16 cellular contexts compared by ENCODE assay signal in genomic region chr11:7418061-7418460, GRCh38.
"Had no signal": no experiment of that assay in that cellular context is flagged by ENCODE, and none has a peak within 500 bp of the region (broad histone marks: within the 10 kb centered on the region; RNA-seq: fewer than 3 reads in every experiment).

No MANE protein-coding gene starts in this region.

- H3K27me3 ChIP-seq: body of pancreas, stomach had no signal

- FAIRE-seq: islet of Langerhans had no signal

- DNase-seq: activated CD4-positive, alpha-beta T cell treated with anti-CD3 and anti-CD28 coated beads for 36 hours; activated CD8-positive, alpha-beta T cell treated with anti-CD3 and anti-CD28 coated beads for 36 hours; activated effector memory CD4-positive, alpha-beta T cell treated with Interleukin-2 at 50 U/mL for 16 hours; activated T-cell treated with anti-CD3 and anti-CD28 coated beads, Interleukin-2, amount 50 U/mL, for 4 hours; body of pancreas; dermis blood vessel endothelial cell; effector memory CD8-positive, alpha-beta T cell; left lung; naive thymus-derived CD8-positive, alpha-beta T cell; stimulated activated CD4-positive, alpha-beta T cell treated with anti-CD3 and anti-CD28 coated beads, Interleukin-12 subunit alpha, Interleukin-12 subunit beta, amount 100 ng/mL, for 4 hours; stimulated activated CD4-positive, alpha-beta T cell treated with anti-CD3 and anti-CD28 coated beads, Interleukin-2, amount 100 ng/mL, for 24 hours; stomach had no signal

- H3K36me3 ChIP-seq: left lung, stomach, thoracic aorta had no signal

- H3K4me1 ChIP-seq: body of pancreas, left lung, parathyroid adenoma had no signal

- ATAC-seq: activated CD4-positive, alpha-beta T cell treated with anti-CD3 and anti-CD28 coated beads for 36 hours; activated CD8-positive, alpha-beta T cell treated with anti-CD3 and anti-CD28 coated beads for 36 hours; activated naive CD4-positive, alpha-beta T cell treated with anti-CD3 and anti-CD28 coated beads, Interleukin-2, amount 50 U/mL, for 72 hours; activated T-cell treated with anti-CD3 and anti-CD28 coated beads, Interleukin-2, amount 50 U/mL, for 4 hours; body of pancreas; effector memory CD8-positive, alpha-beta T cell; left lung; naive thymus-derived CD8-positive, alpha-beta T cell had no signal

- H3K9me3 ChIP-seq: body of pancreas, left lung, stomach, thoracic aorta had no signal

- H3K4me3 ChIP-seq: body of pancreas, left lung, stomach, thoracic aorta had no signal

- H3K27ac ChIP-seq: body of pancreas, left lung, parathyroid adenoma, stomach, thoracic aorta had no signal
